Comparison of ENCODE assay signal across 1 cellular context in genomic region chr5:56814963-56815656, GRCh38.
TF ChIP-seq lines count a peak whose summit lies in the region.

TSS of gene MAP3K1 (plus strand) at chr5:56815549. CDS start at chr5:56815574, 25 bp downstream.

TF ChIP-seq in HepG2, 621 proteins besides CTCF, POLR2A, EP300 and RAD21 (continued from another document and continues in another):
- TF ChIP-seq ZNF580 (CRISPR knock-in tag; IDR thresholded peaks at IDR 0.05; ENCODE audit: borderline replicate concordance, low read depth): no peak
- no peak for TF ChIP-seq SP140L (CRISPR knock-in tag; IDR thresholded peaks at IDR 0.05; ENCODE audit: borderline replicate concordance)
- TF ChIP-seq ZNF367 (CRISPR knock-in tag; IDR thresholded peaks at IDR 0.05; ENCODE audit: borderline replicate concordance): no peak
- TF ChIP-seq FOXC1 (CRISPR knock-in tag; IDR thresholded peaks at IDR 0.05; ENCODE audit: borderline replicate concordance): 0 out of 2 replicates have a peak, but pooled peaks have one; percentile 51
- no peak for TF ChIP-seq ZNF567 (CRISPR knock-in tag; IDR thresholded peaks at IDR 0.05; ENCODE audit: borderline replicate concordance)
- no peak for TF ChIP-seq PRDM4 (CRISPR knock-in tag; IDR thresholded peaks at IDR 0.05; ENCODE audit: borderline replicate concordance)
- no peak for TF ChIP-seq ARID3A (IDR thresholded peaks at IDR 0.05; ENCODE audit: low read depth, low read length)
- peak; percentile 79 for TF ChIP-seq ZFY (CRISPR knock-in tag; IDR thresholded peaks at IDR 0.05)
- TF ChIP-seq FOXO1 (CRISPR knock-in tag; IDR thresholded peaks at IDR 0.05): no peak; the same call in 1 of the 2 replicates
- TF ChIP-seq RARG (CRISPR knock-in tag; IDR thresholded peaks at IDR 0.05; ENCODE audit: low read depth): no peak
- TF ChIP-seq REST (IDR thresholded peaks at IDR 0.05; ENCODE audit: borderline replicate concordance in 1 of 2, low read depth in 1 of 2, low read length in 2 of 2): no peak
- peak; percentile 59; the same call in 1 of the 2 replicates for TF ChIP-seq ZNF556 (CRISPR knock-in tag; IDR thresholded peaks at IDR 0.05; ENCODE audit: borderline replicate concordance)
- no peak for TF ChIP-seq ZNF576 (CRISPR knock-in tag; IDR thresholded peaks at IDR 0.05)
- TF ChIP-seq MLXIP (CRISPR knock-in tag; IDR thresholded peaks at IDR 0.05; ENCODE audit: borderline replicate concordance): no peak
- peak; percentile 20; the same call in 1 of the 2 replicates for TF ChIP-seq ZBTB7B (CRISPR knock-in tag; IDR thresholded peaks at IDR 0.05)
- 0 out of 2 replicates have a peak, but pooled peaks have one; percentile 12 for TF ChIP-seq FOXK1 (CRISPR knock-in tag; IDR thresholded peaks at IDR 0.05; ENCODE audit: borderline replicate concordance, low read depth)
- TF ChIP-seq MAFG (CRISPR knock-in tag; IDR thresholded peaks at IDR 0.05): no peak
- no peak for TF ChIP-seq TCF7L2 (IDR thresholded peaks at IDR 0.05; ENCODE audit: low read depth, low read length)
- 0 out of 2 replicates have a peak, but pooled peaks have one; percentile 61 for TF ChIP-seq ZNF878 (CRISPR knock-in tag; IDR thresholded peaks at IDR 0.05)
- peak; percentile 47 for TF ChIP-seq SKI (IDR thresholded peaks at IDR 0.05; ENCODE audit: partially characterized antibody)
- TF ChIP-seq ZNF770 (CRISPR knock-in tag; IDR thresholded peaks at IDR 0.05): no peak
- no peak; the same call in 1 of the 2 replicates for TF ChIP-seq ZNF543 (CRISPR knock-in tag; IDR thresholded peaks at IDR 0.05)
- peak; percentile 54; the same call in 1 of the 2 replicates for TF ChIP-seq ZBTB2 (CRISPR knock-in tag; IDR thresholded peaks at IDR 0.05; ENCODE audit: low read depth)
- TF ChIP-seq ZNF646 (CRISPR knock-in tag; IDR thresholded peaks at IDR 0.05): no peak
- TF ChIP-seq SNAPC5 (CRISPR knock-in tag; IDR thresholded peaks at IDR 0.05; ENCODE audit: borderline replicate concordance): no peak
- TF ChIP-seq ZNF766 (CRISPR knock-in tag; IDR thresholded peaks at IDR 0.05; ENCODE audit: borderline replicate concordance): no peak
- no peak for TF ChIP-seq KLF12 (CRISPR knock-in tag; IDR thresholded peaks at IDR 0.05; ENCODE audit: borderline replicate concordance)
- TF ChIP-seq ZNF691 (CRISPR knock-in tag; IDR thresholded peaks at IDR 0.05; ENCODE audit: borderline replicate concordance, low read depth): no peak
- TF ChIP-seq RARA (CRISPR knock-in tag; IDR thresholded peaks at IDR 0.05): peak; percentile 22
- TF ChIP-seq PRMT3 (CRISPR knock-in tag; IDR thresholded peaks at IDR 0.05; ENCODE audit: borderline replicate concordance, low read depth): no peak
- TF ChIP-seq PHF5A (CRISPR knock-in tag; IDR thresholded peaks at IDR 0.05; ENCODE audit: low read depth, unreplicated experiment): no peak
